8 cellular contexts compared by ENCODE assay signal in the genomic region with DNA sequence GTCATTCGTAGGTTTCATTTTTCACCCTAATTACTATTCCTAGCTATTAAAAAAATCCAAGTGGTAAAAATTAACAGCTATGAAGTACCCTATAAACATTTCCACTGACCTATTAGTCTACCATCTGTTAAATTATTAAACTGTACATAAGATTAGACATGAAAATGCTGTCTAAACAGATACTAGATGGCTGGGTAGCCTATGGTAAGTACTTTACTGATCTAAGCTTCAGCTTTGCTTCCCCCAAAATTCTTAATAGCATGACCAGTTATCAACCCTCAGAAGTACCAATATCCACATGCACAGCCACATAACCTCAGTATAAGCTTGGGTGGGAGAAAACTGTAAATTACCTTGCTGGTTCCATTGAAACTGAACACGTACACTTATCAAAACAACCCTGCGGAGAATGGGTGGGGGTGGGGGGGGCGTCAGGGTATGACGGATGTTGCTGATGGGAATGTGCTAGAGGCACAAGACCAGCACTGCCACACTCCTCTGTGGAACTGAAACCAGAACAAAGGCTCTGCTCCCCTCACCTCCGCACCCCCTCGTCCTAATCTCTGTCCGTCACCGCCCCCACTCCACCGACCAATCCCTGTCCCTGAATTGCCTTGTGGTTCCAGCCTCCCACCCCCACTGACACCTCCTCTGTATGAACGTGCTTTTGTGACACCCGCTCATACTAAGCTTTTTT. TPM values are rescaled to one million over a fixed set of nuclear protein-coding genes. Genes with fewer than 3 reads are reported as not detected.
A peak's percentile ranks its signal among the peaks of the same experiment; 100 is the strongest.
DNase-seq lines count a peak whose midpoint lies in the region; ATAC-seq and TF ChIP-seq lines count a peak whose summit lies in the region.

No MANE protein-coding gene starts in this region.

- no peaks in the 10 kb centered on the region; the same call in none of the 2 replicates for H3K36me3 ChIP-seq in DOHH2 (ENCODE audit: control insufficient read depth, low read length)
- no peaks in the 10 kb centered on the region for H3K36me3 ChIP-seq in lower lobe of right lung
- no peaks in the 10 kb centered on the region for H3K36me3 ChIP-seq in stomach

- no peaks in the 10 kb centered on the region for H3K9me2 ChIP-seq in DOHH2 (replicated peaks; ENCODE audit: control insufficient read depth, low read length)

- DNase-seq in NCI-H2227 (lab: John Stamatoyannopoulos, UW; ENCODE audit: unreplicated experiment), result peak; percentile 58
- peak; percentile 70 to 77 for DNase-seq in activated T-cell treated with anti-CD3 and anti-CD28 coated beads, Interleukin-2, amount 50 U/mL, for 48 hours
- DNase-seq in lower lobe of right lung, result peak; percentile 66
- peak; percentile 61 for DNase-seq in stomach
- DNase-seq in NOMO-1 treated with dmso at 0.1 percent for 144 hours (lab: John Stamatoyannopoulos, UW; ENCODE audit: unreplicated experiment), result no peak
- no peak for DNase-seq in foreskin melanocyte

- TF ChIP-seq CTCF in DOHH2 (IDR thresholded peaks at IDR 0.05; ENCODE audit: low read depth, low read length, poor library complexity, severe bottlenecking) (no peak), lower lobe of right lung (IDR thresholded peaks at IDR 0.05) (no peak), stomach (IDR thresholded peaks at IDR 0.05) (no peak)

- H3K9me3 ChIP-seq in DOHH2 (ENCODE audit: control insufficient read depth, insufficient read depth, low read length) (no peaks in the 10 kb centered on the region), lower lobe of right lung (no peaks in the 10 kb centered on the region), stomach (no peaks in the 10 kb centered on the region)

- no peak for TF ChIP-seq EP300 in stomach (IDR thresholded peaks at IDR 0.05)

- intact Hi-C loops in lower lobe of right lung (cut with DNase I), result no loop called here
- intact Hi-C loops in stomach (cut with DNase I; ENCODE audit: low total_unique reads), result no loop called here

- H3K79me2 ChIP-seq in DOHH2 (ENCODE audit: control insufficient read depth, low read length), result peaks cover 96% of the 10 kb centered on the region

- peaks cover 47% of the 10 kb centered on the region for H3K4me1 ChIP-seq in DOHH2 (ENCODE audit: control insufficient read depth, low read length)
- peaks cover 71% of the 10 kb centered on the region for H3K4me1 ChIP-seq in lower lobe of right lung
- peaks cover 38 to 78% (median 57%) of the 10 kb centered on the region in 4 donors for H3K4me1 ChIP-seq in stomach

- H3K4me3 ChIP-seq in DOHH2 (ENCODE audit: low read length) (no peak overlapping the region), lower lobe of right lung (no peak overlapping the region), stomach (peak overlapping the region in 1 of 4 donors; percentile 25)

- no peaks in the 10 kb centered on the region; the same call in 1 of the 2 replicates for H3F3A ChIP-seq in DOHH2 (ENCODE audit: control insufficient read depth, insufficient read depth)

- H3K4me2 ChIP-seq in DOHH2 (ENCODE audit: low read length), result peak overlapping the region; percentile 15; the same call in 1 of the 2 replicates

- ATAC-seq in GM21723 (IDR thresholded peaks at IDR 0.05; ENCODE audit: unreplicated experiment), result peak; percentile 74
- peak; percentile 81 to 84 for ATAC-seq in lower lobe of right lung

- 28 to 44% (median 41%) methylated on average over 12 of the region's 12 CpGs for WGBS in stomach, 5 donors

- H4K20me1 ChIP-seq in DOHH2 (ENCODE audit: control insufficient read depth, insufficient read depth, low read depth, low read length), result peaks cover 15% of the 10 kb centered on the region; the same call in 1 of the 2 replicates

- no peak for TF ChIP-seq POLR2A in stomach (IDR thresholded peaks at IDR 0.05)

- H3K27ac ChIP-seq in DOHH2 (ENCODE audit: low read depth, low read length), result no peak overlapping the region
- H3K27ac ChIP-seq in lower lobe of right lung, result peak overlapping the region; percentile 53
- H3K27ac ChIP-seq in stomach, result peak overlapping the region; percentile 0 to 63 (median 52)

- no peaks in the 10 kb centered on the region for H3K27me3 ChIP-seq in DOHH2 (ENCODE audit: control insufficient read depth, low read length)
- H3K27me3 ChIP-seq in lower lobe of right lung (ENCODE audit: low read depth), result no peaks in the 10 kb centered on the region
- H3K27me3 ChIP-seq in stomach, result no peaks in the 10 kb centered on the region

RNA-seq across cellular contexts. Expression of a gene that starts 45.3 kb away (rescaled TPM):
- total RNA-seq in lower lobe of right lung (39.5 TPM), stomach (10 to 100 TPM; 17.5 to 40.0 (median 25.8) TPM)
- polyA plus RNA-seq in stomach, result 10 to 100 TPM in 2 of 3 donors, 1 to 10 TPM in 1; 7.5 to 10.8 (median 10.2) TPM

Comparison
In these comparisons a context has a peak if more than half of its experiments do, and no peak if none do; other contexts are left out.
1. DNase-seq: peak in NCI-H2227 (single experiment), activated T-cell treated with anti-CD3 and anti-CD28 coated beads, Interleukin-2, amount 50 U/mL, for 48 hours (2 of 2), lower lobe of right lung (single experiment) and stomach (single experiment); none in NOMO-1 treated with dmso at 0.1 percent for 144 hours (single experiment) and foreskin melanocyte (single experiment).